In the genomic region with DNA sequence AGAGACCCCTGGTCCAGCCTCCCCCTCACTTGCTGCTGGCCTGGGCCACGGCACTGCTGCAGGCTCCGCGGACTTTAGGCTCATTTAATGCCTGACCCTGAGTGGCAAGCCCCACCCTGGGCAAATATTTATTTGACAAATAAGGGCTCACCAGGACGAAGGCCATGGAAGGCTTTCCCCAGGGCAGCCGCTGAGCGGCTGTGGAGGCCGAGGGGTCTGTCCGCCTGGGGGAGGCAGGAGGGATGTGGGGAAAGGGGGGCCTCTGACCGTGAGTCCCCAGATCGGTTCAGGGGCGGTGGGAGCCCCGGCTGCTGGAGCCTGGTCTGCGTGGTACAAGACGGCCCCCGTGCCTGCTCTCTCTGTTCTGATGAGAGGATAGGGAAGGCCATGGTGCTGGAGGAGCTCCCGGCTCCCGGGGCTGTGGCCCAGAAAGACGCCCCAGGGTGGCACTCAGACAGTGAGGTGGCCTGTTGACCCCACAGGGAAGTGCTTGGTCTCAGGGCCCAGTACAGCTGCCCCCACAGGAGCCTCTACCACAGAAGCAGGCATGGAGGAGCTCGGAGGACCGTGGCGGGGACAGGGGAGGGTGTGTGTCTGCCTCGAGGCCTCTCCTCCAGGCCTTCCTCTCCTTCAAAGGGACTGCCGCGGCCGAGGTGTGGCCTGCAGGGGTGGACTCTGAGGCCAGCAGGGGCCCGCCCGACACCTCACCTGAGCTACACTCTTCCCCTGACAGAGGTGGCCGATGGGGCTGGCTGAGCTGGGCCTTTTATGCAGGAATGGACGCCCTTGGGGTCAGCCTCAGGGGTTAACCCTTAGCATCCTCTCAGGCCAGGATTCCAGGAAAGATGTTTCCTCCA, we compare ENCODE assay signal across 1 cellular context.
TF ChIP-seq lines count a peak whose summit lies in the region.

No MANE protein-coding gene starts in this region.

TF ChIP-seq in HepG2, 621 proteins besides CTCF, POLR2A, EP300 and RAD21 (continued from another document and continues in another):
- TF ChIP-seq, protein P1, sequence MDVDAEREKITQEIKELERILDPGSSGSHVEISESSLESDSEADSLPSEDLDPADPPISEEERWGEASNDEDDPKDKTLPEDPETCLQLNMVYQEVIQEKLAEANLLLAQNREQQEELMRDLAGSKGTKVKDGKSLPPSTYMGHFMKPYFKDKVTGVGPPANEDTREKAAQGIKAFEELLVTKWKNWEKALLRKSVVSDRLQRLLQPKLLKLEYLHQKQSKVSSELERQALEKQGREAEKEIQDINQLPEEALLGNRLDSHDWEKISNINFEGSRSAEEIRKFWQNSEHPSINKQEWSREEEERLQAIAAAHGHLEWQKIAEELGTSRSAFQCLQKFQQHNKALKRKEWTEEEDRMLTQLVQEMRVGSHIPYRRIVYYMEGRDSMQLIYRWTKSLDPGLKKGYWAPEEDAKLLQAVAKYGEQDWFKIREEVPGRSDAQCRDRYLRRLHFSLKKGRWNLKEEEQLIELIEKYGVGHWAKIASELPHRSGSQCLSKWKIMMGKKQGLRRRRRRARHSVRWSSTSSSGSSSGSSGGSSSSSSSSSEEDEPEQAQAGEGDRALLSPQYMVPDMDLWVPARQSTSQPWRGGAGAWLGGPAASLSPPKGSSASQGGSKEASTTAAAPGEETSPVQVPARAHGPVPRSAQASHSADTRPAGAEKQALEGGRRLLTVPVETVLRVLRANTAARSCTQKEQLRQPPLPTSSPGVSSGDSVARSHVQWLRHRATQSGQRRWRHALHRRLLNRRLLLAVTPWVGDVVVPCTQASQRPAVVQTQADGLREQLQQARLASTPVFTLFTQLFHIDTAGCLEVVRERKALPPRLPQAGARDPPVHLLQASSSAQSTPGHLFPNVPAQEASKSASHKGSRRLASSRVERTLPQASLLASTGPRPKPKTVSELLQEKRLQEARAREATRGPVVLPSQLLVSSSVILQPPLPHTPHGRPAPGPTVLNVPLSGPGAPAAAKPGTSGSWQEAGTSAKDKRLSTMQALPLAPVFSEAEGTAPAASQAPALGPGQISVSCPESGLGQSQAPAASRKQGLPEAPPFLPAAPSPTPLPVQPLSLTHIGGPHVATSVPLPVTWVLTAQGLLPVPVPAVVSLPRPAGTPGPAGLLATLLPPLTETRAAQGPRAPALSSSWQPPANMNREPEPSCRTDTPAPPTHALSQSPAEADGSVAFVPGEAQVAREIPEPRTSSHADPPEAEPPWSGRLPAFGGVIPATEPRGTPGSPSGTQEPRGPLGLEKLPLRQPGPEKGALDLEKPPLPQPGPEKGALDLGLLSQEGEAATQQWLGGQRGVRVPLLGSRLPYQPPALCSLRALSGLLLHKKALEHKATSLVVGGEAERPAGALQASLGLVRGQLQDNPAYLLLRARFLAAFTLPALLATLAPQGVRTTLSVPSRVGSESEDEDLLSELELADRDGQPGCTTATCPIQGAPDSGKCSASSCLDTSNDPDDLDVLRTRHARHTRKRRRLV (CRISPR knock-in tag; IDR thresholded peaks at IDR 0.05), result peak; percentile 59; the same call in 1 of the 2 replicates
- TF ChIP-seq ATRX (CRISPR knock-in tag; IDR thresholded peaks at IDR 0.05; ENCODE audit: borderline replicate concordance), result no peak
- no peak for TF ChIP-seq ZNF780A (CRISPR knock-in tag; IDR thresholded peaks at IDR 0.05)
- no peak for TF ChIP-seq ZNF33B (CRISPR knock-in tag; IDR thresholded peaks at IDR 0.05)
- TF ChIP-seq, protein P2, sequence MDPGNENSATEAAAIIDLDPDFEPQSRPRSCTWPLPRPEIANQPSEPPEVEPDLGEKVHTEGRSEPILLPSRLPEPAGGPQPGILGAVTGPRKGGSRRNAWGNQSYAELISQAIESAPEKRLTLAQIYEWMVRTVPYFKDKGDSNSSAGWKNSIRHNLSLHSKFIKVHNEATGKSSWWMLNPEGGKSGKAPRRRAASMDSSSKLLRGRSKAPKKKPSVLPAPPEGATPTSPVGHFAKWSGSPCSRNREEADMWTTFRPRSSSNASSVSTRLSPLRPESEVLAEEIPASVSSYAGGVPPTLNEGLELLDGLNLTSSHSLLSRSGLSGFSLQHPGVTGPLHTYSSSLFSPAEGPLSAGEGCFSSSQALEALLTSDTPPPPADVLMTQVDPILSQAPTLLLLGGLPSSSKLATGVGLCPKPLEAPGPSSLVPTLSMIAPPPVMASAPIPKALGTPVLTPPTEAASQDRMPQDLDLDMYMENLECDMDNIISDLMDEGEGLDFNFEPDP (CRISPR knock-in tag; conservative IDR thresholded peaks at IDR 0.05), result no peak
- TF ChIP-seq CBX1 (IDR thresholded peaks at IDR 0.05; ENCODE audit: low read depth), result peak; percentile 8
- TF ChIP-seq ZNF670 (CRISPR knock-in tag; IDR thresholded peaks at IDR 0.05; ENCODE audit: borderline replicate concordance), result 0 out of 2 replicates have a peak, but pooled peaks have one; percentile 23
- TF ChIP-seq ETV5 (CRISPR knock-in tag; IDR thresholded peaks at IDR 0.05; ENCODE audit: borderline replicate concordance), result peak; percentile 38; the same call in 1 of the 2 replicates
- peak; percentile 24; the same call in 1 of the 2 replicates for TF ChIP-seq IRF9 (CRISPR knock-in tag; IDR thresholded peaks at IDR 0.05; ENCODE audit: borderline replicate concordance)
- no peak for TF ChIP-seq ZNF75D (CRISPR knock-in tag; IDR thresholded peaks at IDR 0.05; ENCODE audit: borderline replicate concordance)
- no peak for TF ChIP-seq SMAD1 (CRISPR knock-in tag; IDR thresholded peaks at IDR 0.05; ENCODE audit: borderline replicate concordance, low read depth)
- no peak for TF ChIP-seq REXO4 (CRISPR knock-in tag; IDR thresholded peaks at IDR 0.05; ENCODE audit: borderline replicate concordance)
- no peak for TF ChIP-seq ZSCAN30 (CRISPR knock-in tag; IDR thresholded peaks at IDR 0.05)
- peak; percentile 79 for TF ChIP-seq ASH2L (IDR thresholded peaks at IDR 0.05; ENCODE audit: insufficient read length, low read depth, low read length)
- TF ChIP-seq ZNF646 (CRISPR knock-in tag; IDR thresholded peaks at IDR 0.05), result no peak
- 0 out of 2 replicates have a peak, but pooled peaks have one; percentile 63 for TF ChIP-seq ZNF430 (CRISPR knock-in tag; IDR thresholded peaks at IDR 0.05)
- no peak for TF ChIP-seq ZBTB8A (CRISPR knock-in tag; IDR thresholded peaks at IDR 0.05; ENCODE audit: borderline replicate concordance, low read depth)
- no peak for TF ChIP-seq SETDB1 (CRISPR knock-in tag; IDR thresholded peaks at IDR 0.05; ENCODE audit: borderline replicate concordance)
- TF ChIP-seq ZNF180 (CRISPR knock-in tag; IDR thresholded peaks at IDR 0.05; ENCODE audit: borderline replicate concordance, low read depth), result no peak
- TF ChIP-seq GMEB2 (CRISPR knock-in tag; IDR thresholded peaks at IDR 0.05; ENCODE audit: low read depth), result no peak
- no peak for TF ChIP-seq HNRNPH1 (optimal IDR thresholded peaks at IDR 0.05; ENCODE audit: low read depth, low read length)
- TF ChIP-seq POLR2AphosphoS2 (IDR thresholded peaks at IDR 0.05; ENCODE audit: low read depth, low read length), result no peak
- TF ChIP-seq, protein P3, sequence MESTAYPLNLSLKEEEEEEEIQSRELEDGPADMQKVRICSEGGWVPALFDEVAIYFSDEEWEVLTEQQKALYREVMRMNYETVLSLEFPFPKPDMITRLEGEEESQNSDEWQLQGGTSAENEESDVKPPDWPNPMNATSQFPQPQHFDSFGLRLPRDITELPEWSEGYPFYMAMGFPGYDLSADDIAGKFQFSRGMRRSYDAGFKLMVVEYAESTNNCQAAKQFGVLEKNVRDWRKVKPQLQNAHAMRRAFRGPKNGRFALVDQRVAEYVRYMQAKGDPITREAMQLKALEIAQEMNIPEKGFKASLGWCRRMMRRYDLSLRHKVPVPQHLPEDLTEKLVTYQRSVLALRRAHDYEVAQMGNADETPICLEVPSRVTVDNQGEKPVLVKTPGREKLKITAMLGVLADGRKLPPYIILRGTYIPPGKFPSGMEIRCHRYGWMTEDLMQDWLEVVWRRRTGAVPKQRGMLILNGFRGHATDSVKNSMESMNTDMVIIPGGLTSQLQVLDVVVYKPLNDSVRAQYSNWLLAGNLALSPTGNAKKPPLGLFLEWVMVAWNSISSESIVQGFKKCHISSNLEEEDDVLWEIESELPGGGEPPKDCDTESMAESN (CRISPR knock-in tag; conservative IDR thresholded peaks at IDR 0.05), result peak; percentile 87
- no peak for TF ChIP-seq ATAD3A (CRISPR knock-in tag; IDR thresholded peaks at IDR 0.05)
- no peak for TF ChIP-seq PLRG1 (conservative IDR thresholded peaks at IDR 0.05)
- TF ChIP-seq HMGA1 (CRISPR knock-in tag; conservative IDR thresholded peaks at IDR 0.05), result no peak
- peak; percentile 96 for TF ChIP-seq ZNF296 (CRISPR knock-in tag; conservative IDR thresholded peaks at IDR 0.05)
- peak; percentile 46; the same call in 1 of the 2 replicates for TF ChIP-seq POGZ (CRISPR knock-in tag; IDR thresholded peaks at IDR 0.05)
- no peak for TF ChIP-seq SOX6 (IDR thresholded peaks at IDR 0.05)
- peak; percentile 74 for TF ChIP-seq SOX6 (CRISPR knock-in tag; IDR thresholded peaks at IDR 0.05)
- TF ChIP-seq GZF1 (CRISPR knock-in tag; IDR thresholded peaks at IDR 0.05), result no peak
- no peak for TF ChIP-seq ZBTB2 (CRISPR knock-in tag; IDR thresholded peaks at IDR 0.05; ENCODE audit: low read depth)
- TF ChIP-seq ZNF382 (CRISPR knock-in tag; IDR thresholded peaks at IDR 0.05; ENCODE audit: borderline replicate concordance), result no peak
- 0 out of 2 replicates have a peak, but pooled peaks have one; percentile 13 for TF ChIP-seq ONECUT2 (CRISPR knock-in tag; IDR thresholded peaks at IDR 0.05)
- no peak; the same call in 1 of the 2 replicates for TF ChIP-seq AKAP8 (CRISPR knock-in tag; IDR thresholded peaks at IDR 0.05)
- no peak for TF ChIP-seq ZNF737 (CRISPR knock-in tag; IDR thresholded peaks at IDR 0.05; ENCODE audit: borderline replicate concordance)
- TF ChIP-seq KLF16 (CRISPR knock-in tag; IDR thresholded peaks at IDR 0.05), result peak in 1 of 2 experiments; percentile 36; a peak in 1 of 4 replicates
- TF ChIP-seq, protein P4, sequence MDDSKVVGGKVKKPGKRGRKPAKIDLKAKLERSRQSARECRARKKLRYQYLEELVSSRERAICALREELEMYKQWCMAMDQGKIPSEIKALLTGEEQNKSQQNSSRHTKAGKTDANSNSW (CRISPR knock-in tag; IDR thresholded peaks at IDR 0.05; ENCODE audit: borderline replicate concordance), result no peak
- peak; percentile 89 for TF ChIP-seq ZSCAN25 (CRISPR knock-in tag; IDR thresholded peaks at IDR 0.05)
